ENCODE assay signal across 1 cellular context in the genomic region with DNA sequence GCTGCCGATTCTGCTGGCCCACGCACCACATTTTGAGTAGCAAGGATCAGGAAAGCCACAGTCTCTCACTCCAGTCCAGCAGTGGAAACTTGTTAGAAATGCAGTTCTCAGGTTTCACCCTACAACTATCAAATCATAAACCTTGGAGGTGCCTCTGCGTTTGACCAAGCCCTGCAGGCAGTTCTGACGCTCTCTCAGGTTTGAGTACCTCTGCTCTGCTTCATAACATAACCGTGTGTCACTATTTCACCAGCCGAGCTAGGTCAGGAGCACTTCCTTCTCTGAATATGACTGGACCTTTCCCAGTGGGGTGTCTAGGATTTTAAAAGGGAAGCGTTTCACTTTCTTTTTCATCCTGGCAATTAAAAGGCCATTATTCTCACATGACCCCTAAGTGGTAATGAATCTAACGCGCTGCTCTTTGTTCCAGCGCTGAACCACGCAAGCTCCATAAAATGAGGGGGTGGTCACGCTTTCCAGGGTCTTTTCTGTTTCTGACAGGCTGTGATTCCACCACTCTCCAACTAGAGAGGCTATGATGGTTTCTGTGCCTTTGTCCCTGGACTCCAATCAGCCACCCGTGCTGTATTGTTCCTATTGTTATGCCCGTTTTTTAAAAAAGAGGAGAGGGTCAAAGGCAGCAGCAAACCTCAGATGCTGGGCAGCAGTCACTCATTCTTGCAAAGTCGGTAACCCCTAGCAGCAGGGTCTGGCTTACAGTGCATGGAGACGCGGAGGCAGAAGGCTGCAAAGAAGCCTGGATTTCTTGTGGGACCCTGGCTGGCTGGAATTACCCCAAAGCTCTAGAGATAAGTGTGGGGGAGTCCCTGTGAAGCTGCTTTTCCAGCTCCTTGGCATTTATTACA.
TF ChIP-seq lines count a peak whose summit lies in the region.

No MANE protein-coding gene starts in this region.

TF ChIP-seq in WTC11, 78 proteins besides CTCF, POLR2A, EP300 and RAD21 (continued from another document):
- TF ChIP-seq AR (CRISPR knock-in tag; IDR thresholded peaks at IDR 0.05) (no peak), IRF2 (CRISPR knock-in tag; IDR thresholded peaks at IDR 0.05; ENCODE audit: borderline replicate concordance, low read depth) (no peak), E2F1 (CRISPR knock-in tag; IDR thresholded peaks at IDR 0.05) (no peak), JAZF1 (CRISPR knock-in tag; IDR thresholded peaks at IDR 0.05) (no peak), ZNF532 (CRISPR knock-in tag; IDR thresholded peaks at IDR 0.05; ENCODE audit: borderline replicate concordance) (no peak), ZBTB21 (CRISPR knock-in tag; IDR thresholded peaks at IDR 0.05; ENCODE audit: borderline replicate concordance) (no peak)
